Comparison of ENCODE assay signal across 2 cellular contexts in the genomic region with DNA sequence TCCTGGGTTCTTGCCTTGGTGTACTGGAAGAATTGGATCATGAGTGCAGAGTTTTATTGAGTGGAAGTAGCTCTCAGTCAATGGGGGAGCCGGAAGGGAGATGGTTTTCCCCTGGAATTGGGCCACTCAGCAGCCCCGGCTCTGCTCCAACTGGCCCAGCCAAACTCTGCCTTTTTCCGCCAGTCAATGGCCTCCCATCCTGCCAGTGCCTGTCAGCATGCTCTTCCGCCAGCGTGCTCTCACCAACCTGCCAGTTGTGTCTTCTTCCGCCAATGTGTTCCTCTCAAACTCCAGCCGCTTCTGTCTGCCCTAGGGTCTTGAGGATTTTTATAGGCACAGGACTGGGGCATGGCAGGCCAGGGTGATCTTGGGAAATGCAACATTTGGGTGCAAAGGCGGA.
TF ChIP-seq lines count a peak whose summit lies in the region.

No MANE protein-coding gene starts in this region.

TF ChIP-seq in GM23338, 12 proteins besides CTCF, POLR2A, EP300 and RAD21 (continued from another document):
- TF ChIP-seq, protein P1, sequence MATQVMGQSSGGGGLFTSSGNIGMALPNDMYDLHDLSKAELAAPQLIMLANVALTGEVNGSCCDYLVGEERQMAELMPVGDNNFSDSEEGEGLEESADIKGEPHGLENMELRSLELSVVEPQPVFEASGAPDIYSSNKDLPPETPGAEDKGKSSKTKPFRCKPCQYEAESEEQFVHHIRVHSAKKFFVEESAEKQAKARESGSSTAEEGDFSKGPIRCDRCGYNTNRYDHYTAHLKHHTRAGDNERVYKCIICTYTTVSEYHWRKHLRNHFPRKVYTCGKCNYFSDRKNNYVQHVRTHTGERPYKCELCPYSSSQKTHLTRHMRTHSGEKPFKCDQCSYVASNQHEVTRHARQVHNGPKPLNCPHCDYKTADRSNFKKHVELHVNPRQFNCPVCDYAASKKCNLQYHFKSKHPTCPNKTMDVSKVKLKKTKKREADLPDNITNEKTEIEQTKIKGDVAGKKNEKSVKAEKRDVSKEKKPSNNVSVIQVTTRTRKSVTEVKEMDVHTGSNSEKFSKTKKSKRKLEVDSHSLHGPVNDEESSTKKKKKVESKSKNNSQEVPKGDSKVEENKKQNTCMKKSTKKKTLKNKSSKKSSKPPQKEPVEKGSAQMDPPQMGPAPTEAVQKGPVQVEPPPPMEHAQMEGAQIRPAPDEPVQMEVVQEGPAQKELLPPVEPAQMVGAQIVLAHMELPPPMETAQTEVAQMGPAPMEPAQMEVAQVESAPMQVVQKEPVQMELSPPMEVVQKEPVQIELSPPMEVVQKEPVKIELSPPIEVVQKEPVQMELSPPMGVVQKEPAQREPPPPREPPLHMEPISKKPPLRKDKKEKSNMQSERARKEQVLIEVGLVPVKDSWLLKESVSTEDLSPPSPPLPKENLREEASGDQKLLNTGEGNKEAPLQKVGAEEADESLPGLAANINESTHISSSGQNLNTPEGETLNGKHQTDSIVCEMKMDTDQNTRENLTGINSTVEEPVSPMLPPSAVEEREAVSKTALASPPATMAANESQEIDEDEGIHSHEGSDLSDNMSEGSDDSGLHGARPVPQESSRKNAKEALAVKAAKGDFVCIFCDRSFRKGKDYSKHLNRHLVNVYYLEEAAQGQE (IDR thresholded peaks at IDR 0.05; ENCODE audit: unreplicated experiment), result no peak
- TF ChIP-seq EZH2 (IDR thresholded peaks at IDR 0.05; ENCODE audit: low read depth, unreplicated experiment) (no peak), POLR2AphosphoS5 (IDR thresholded peaks at IDR 0.05; ENCODE audit: low read depth) (no peak), NANOG (IDR thresholded peaks at IDR 0.05; ENCODE audit: borderline replicate concordance) (no peak), JUNB (IDR thresholded peaks at IDR 0.05; ENCODE audit: unreplicated experiment) (no peak), CREB1 (CRISPR knock-in tag; IDR thresholded peaks at IDR 0.05; ENCODE audit: low read depth) (no peak), STAT1 (IDR thresholded peaks at IDR 0.05; ENCODE audit: unreplicated experiment) (no peak), EZH2phosphoT487 (IDR thresholded peaks at IDR 0.05; ENCODE audit: unreplicated experiment) (no peak)
- TF ChIP-seq, protein P2, sequence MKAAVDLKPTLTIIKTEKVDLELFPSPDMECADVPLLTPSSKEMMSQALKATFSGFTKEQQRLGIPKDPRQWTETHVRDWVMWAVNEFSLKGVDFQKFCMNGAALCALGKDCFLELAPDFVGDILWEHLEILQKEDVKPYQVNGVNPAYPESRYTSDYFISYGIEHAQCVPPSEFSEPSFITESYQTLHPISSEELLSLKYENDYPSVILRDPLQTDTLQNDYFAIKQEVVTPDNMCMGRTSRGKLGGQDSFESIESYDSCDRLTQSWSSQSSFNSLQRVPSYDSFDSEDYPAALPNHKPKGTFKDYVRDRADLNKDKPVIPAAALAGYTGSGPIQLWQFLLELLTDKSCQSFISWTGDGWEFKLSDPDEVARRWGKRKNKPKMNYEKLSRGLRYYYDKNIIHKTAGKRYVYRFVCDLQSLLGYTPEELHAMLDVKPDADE (IDR thresholded peaks at IDR 0.05), result no peak
- TF ChIP-seq, protein P3, sequence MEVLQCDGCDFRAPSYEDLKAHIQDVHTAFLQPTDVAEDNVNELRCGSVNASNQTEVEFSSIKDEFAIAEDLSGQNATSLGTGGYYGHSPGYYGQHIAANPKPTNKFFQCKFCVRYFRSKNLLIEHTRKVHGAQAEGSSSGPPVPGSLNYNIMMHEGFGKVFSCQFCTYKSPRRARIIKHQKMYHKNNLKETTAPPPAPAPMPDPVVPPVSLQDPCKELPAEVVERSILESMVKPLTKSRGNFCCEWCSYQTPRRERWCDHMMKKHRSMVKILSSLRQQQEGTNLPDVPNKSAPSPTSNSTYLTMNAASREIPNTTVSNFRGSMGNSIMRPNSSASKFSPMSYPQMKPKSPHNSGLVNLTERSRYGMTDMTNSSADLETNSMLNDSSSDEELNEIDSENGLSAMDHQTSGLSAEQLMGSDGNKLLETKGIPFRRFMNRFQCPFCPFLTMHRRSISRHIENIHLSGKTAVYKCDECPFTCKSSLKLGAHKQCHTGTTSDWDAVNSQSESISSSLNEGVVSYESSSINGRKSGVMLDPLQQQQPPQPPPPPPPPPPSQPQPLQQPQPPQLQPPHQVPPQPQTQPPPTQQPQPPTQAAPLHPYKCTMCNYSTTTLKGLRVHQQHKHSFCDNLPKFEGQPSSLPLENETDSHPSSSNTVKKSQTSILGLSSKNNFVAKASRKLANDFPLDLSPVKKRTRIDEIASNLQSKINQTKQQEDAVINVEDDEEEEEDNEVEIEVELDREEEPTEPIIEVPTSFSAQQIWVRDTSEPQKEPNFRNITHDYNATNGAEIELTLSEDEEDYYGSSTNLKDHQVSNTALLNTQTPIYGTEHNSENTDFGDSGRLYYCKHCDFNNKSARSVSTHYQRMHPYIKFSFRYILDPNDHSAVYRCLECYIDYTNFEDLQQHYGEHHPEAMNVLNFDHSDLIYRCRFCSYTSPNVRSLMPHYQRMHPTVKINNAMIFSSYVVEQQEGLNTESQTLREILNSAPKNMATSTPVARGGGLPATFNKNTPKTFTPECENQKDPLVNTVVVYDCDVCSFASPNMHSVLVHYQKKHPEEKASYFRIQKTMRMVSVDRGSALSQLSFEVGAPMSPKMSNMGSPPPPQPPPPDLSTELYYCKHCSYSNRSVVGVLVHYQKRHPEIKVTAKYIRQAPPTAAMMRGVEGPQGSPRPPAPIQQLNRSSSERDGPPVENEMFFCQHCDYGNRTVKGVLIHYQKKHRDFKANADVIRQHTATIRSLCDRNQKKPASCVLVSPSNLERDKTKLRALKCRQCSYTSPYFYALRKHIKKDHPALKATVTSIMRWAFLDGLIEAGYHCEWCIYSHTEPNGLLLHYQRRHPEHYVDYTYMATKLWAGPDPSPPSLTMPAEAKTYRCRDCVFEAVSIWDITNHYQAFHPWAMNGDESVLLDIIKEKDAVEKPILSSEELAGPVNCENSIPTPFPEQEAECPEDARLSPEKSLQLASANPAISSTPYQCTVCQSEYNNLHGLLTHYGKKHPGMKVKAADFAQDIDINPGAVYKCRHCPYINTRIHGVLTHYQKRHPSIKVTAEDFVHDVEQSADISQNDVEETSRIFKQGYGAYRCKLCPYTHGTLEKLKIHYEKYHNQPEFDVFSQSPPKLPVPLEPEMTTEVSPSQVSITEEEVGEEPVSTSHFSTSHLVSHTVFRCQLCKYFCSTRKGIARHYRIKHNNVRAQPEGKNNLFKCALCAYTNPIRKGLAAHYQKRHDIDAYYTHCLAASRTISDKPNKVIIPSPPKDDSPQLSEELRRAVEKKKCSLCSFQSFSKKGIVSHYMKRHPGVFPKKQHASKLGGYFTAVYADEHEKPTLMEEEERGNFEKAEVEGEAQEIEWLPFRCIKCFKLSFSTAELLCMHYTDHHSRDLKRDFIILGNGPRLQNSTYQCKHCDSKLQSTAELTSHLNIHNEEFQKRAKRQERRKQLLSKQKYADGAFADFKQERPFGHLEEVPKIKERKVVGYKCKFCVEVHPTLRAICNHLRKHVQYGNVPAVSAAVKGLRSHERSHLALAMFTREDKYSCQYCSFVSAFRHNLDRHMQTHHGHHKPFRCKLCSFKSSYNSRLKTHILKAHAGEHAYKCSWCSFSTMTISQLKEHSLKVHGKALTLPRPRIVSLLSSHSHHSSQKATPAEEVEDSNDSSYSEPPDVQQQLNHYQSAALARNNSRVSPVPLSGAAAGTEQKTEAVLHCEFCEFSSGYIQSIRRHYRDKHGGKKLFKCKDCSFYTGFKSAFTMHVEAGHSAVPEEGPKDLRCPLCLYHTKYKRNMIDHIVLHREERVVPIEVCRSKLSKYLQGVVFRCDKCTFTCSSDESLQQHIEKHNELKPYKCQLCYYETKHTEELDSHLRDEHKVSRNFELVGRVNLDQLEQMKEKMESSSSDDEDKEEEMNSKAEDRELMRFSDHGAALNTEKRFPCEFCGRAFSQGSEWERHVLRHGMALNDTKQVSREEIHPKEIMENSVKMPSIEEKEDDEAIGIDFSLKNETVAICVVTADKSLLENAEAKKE (CRISPR knock-in tag; IDR thresholded peaks at IDR 0.05), result no peak

TF ChIP-seq in WTC11, 78 proteins besides CTCF, POLR2A, EP300 and RAD21 (continued from another document):
- TF ChIP-seq PRDM15 (CRISPR knock-in tag; IDR thresholded peaks at IDR 0.05), result no peak
- TF ChIP-seq ZNF219 (CRISPR knock-in tag; IDR thresholded peaks at IDR 0.05; ENCODE audit: borderline replicate concordance), result no peak
